13 cellular contexts compared by ENCODE assay signal in genomic region chr6:6695711-6696048, GRCh38.
DNase-seq lines count a peak whose midpoint lies in the region; ATAC-seq, FAIRE-seq and TF ChIP-seq lines count a peak whose summit lies in the region.
"Had no signal": no experiment of that assay in that cellular context is flagged by ENCODE, and none has a peak within 500 bp of the region (broad histone marks: within the 10 kb centered on the region; RNA-seq: fewer than 3 reads in every experiment).

No MANE protein-coding gene starts in this region.

- in situ Hi-C loops in HepG2 (cut with HindIII; ENCODE audit: extremely low pct_ligation_motif_present, low pct_unique_long_range_greater_than_20kb), result loop anchor here (25.0 kb wide), 1 partner anchor 917 kb away; no protein-coding TSS in a partner anchor

- H3K79me2 ChIP-seq in HepG2 (ENCODE audit: insufficient read depth, low read length), result no peaks in the 10 kb centered on the region

- peaks cover 11% of the 10 kb centered on the region for H3K9me3 Mint-ChIP-seq in glutamatergic neuron (ENCODE audit: unreplicated experiment)

- H3K4me1 Mint-ChIP-seq in glutamatergic neuron (ENCODE audit: low read depth, unreplicated experiment), result peaks cover 28% of the 10 kb centered on the region

- H3K36me3 Mint-ChIP-seq in glutamatergic neuron (ENCODE audit: unreplicated experiment), result no peaks in the 10 kb centered on the region

- TF ChIP-seq EP300 in HepG2 (IDR thresholded peaks at IDR 0.05; ENCODE audit: low read depth in 2 of 2, low read length in 2 of 2) (no peak), HepG2 (CRISPR knock-in tag; IDR thresholded peaks at IDR 0.05; ENCODE audit: borderline replicate concordance) (no peak)

- CTCF ChIA-PET in HepG2 (lab: Yijun Ruan, JAX; ENCODE audit: low intra/inter-chr PET ratio, low total read pairs), result no interaction called here

- peak overlapping the region; percentile 70 for H3K27ac ChIP-seq in RWPE2 (ENCODE audit: poor library complexity, severe bottlenecking)
- H3K27ac ChIP-seq in skeletal muscle tissue (ENCODE audit: low read depth, low read length), result peak overlapping the region; percentile 54
- no peak overlapping the region for H3K27ac ChIP-seq in HepG2 (ENCODE audit: extremely low read length, insufficient read depth, low read length)

- ATAC-seq in RWPE2 (ENCODE audit: low read depth), result no peak
- ATAC-seq in left cardiac atrium, result peak; percentile 19 to 20
- ATAC-seq in HepG2, result no peak
- no peak for ATAC-seq in GM19467 (IDR thresholded peaks at IDR 0.05; ENCODE audit: unreplicated experiment)
- ATAC-seq: PC-3 had no signal

- no peaks in the 10 kb centered on the region for H3K36me3 ChIP-seq in RWPE2 (ENCODE audit: low read depth)
- H3K36me3 ChIP-seq in skeletal muscle tissue (ENCODE audit: control insufficient read depth in 3 of 3, insufficient read depth in 3 of 3, low read length in 3 of 3), result no peaks in the 10 kb centered on the region
- H3K36me3 ChIP-seq in HepG2 (replicated peaks in 1 of 2; ENCODE audit: control insufficient read depth in 1 of 2, insufficient read depth in 2 of 2, low read length in 2 of 2), result no peaks in the 10 kb centered on the region
- H3K36me3 ChIP-seq: MG63 had no signal

- peak overlapping the region in 1 of 3 donors; percentile 26 for H3K9ac ChIP-seq in skeletal muscle tissue (ENCODE audit: low read depth in 1 of 3, low read length in 3 of 3)
- no peak overlapping the region for H3K9ac ChIP-seq in HepG2 (ENCODE audit: insufficient read depth, low read depth, low read length)

- peak; percentile 41 for DNase-seq in GM03348 (ENCODE audit: low spot score)
- DNase-seq in RWPE2 (ENCODE audit: low spot score), result no peak
- no peak for DNase-seq in left cardiac atrium
- DNase-seq in HepG2 (ENCODE audit: low spot score), result no peak
- no peak for DNase-seq in glutamatergic neuron
- DNase-seq in putamen (ENCODE audit: low spot score), result no peak
- DNase-seq: dermis blood vessel endothelial cell, MG63, PC-3 had no signal

- no peak overlapping the region for H3K27ac Mint-ChIP-seq in glutamatergic neuron (ENCODE audit: unreplicated experiment)
- H3K27ac Mint-ChIP-seq: stimulated activated naive CD8-positive, alpha-beta T cell treated with anti-CD3 and anti-CD28 coated beads, Interleukin-15, Interleukin-2, amounts not matched to agents 100 ng/mL and 50 ng/mL, for 24 hours had no signal

- no peak for TF ChIP-seq POLR2A in HepG2 (IDR thresholded peaks at IDR 0.05; ENCODE audit: insufficient read depth in 1 of 2, low read depth in 2 of 2, low read length in 2 of 2)

- POLR2A ChIA-PET in HepG2 (lab: Yijun Ruan, JAX), result no interaction called here

- BruUV-seq in HepG2 (replicated peaks; lab: Mats Ljungman, UMichigan), result no TSS peak

- FAIRE-seq in HepG2 (lab: Jason Lieb, UNC), result no peak

- WGBS in HepG2 (ENCODE audit: low lambda C conversion rate), result 9% methylated on average over 3 of the region's 3 CpGs

- H2AFZ ChIP-seq in HepG2 (ENCODE audit: low read length), result no peak overlapping the region

- TF ChIP-seq CTCF in RWPE2 (IDR thresholded peaks at IDR 0.05; ENCODE audit: poor library complexity, severe bottlenecking) (no peak), HepG2 (CRISPR knock-in tag; IDR thresholded peaks at IDR 0.05) (no peak), glutamatergic neuron (IDR thresholded peaks at IDR 0.05; ENCODE audit: partially characterized antibody, unreplicated experiment) (no peak)

- H3K9me3 ChIP-seq in RWPE2 (ENCODE audit: severe bottlenecking) (peaks cover 5% of the 10 kb centered on the region), skeletal muscle tissue (ENCODE audit: control insufficient read depth in 3 of 3, low read length in 3 of 3) (peaks cover 0 to 6% (median 1%) of the 10 kb centered on the region in 3 donors), HepG2 (ENCODE audit: low read length) (peaks cover 14% of the 10 kb centered on the region)

- H3K4me1 ChIP-seq in RWPE2 (ENCODE audit: insufficient read depth, poor library complexity, severe bottlenecking) (peaks cover 41% of the 10 kb centered on the region), skeletal muscle tissue (ENCODE audit: control insufficient read depth in 3 of 3, insufficient read depth in 3 of 3, low read length in 3 of 3) (peaks cover 36 to 41% (median 40%) of the 10 kb centered on the region in 3 donors), HepG2 (ENCODE audit: insufficient read depth, low read length) (0 out of 2 replicates have a peak, but pooled peaks cover 4% of the 10 kb centered on the region)

- H4K20me1 ChIP-seq in HepG2 (ENCODE audit: insufficient read depth, low read length), result no peaks in the 10 kb centered on the region

- no peak overlapping the region for H3K4me3 Mint-ChIP-seq in glutamatergic neuron (ENCODE audit: unreplicated experiment)
- H3K4me3 Mint-ChIP-seq: stimulated activated naive CD8-positive, alpha-beta T cell treated with anti-CD3 and anti-CD28 coated beads, Interleukin-15, Interleukin-2, amounts not matched to agents 100 ng/mL and 50 ng/mL, for 24 hours; T-helper 2 cell treated with Interferon-gamma antibody and Interleukin-4, amounts not matched to agents 5 μg/mL and 100 μg/mL, for 36 hours had no signal

- TF ChIP-seq RAD21 in HepG2 (CRISPR knock-in tag; IDR thresholded peaks at IDR 0.05), result no peak

- H3K27me3 Mint-ChIP-seq in glutamatergic neuron (ENCODE audit: unreplicated experiment), result no peaks in the 10 kb centered on the region

- intact Hi-C loops in left cardiac atrium (cut with DNase I) (no loop called here), HepG2 (cut with micrococcal nuclease; ENCODE audit: unreplicated experiment) (no loop called here)

- H3K4me3 ChIP-seq in RWPE2 (ENCODE audit: severe bottlenecking), result no peak overlapping the region
- peak overlapping the region in 1 of 3 donors; percentile 2 for H3K4me3 ChIP-seq in skeletal muscle tissue (ENCODE audit: low read length in 3 of 3)
- H3K4me3 ChIP-seq in HepG2 (replicated peaks in 1 of 3; ENCODE audit: insufficient read depth in 1 of 3, low read depth in 2 of 3, low read length in 3 of 3), result no peak overlapping the region
- H3K4me3 ChIP-seq: MG63 had no signal

- H3K27me3 ChIP-seq in RWPE2 (ENCODE audit: insufficient read depth, poor library complexity, severe bottlenecking) (no peaks in the 10 kb centered on the region), skeletal muscle tissue (ENCODE audit: control insufficient read depth in 3 of 3, insufficient read depth in 3 of 3, low read length in 3 of 3) (no peaks in the 10 kb centered on the region), HepG2 (ENCODE audit: control insufficient read depth in 1 of 2, insufficient read depth in 2 of 2, low read length in 2 of 2) (peaks cover 0 to 6% of the 10 kb centered on the region in 2 experiments; a peak in 2 of 5 replicates)
- H3K27me3 ChIP-seq: MG63 had no signal

- H3K4me2 ChIP-seq in HepG2 (ENCODE audit: low read depth, low read length), result no peak overlapping the region

TF ChIP-seq in HepG2, 621 proteins besides CTCF, POLR2A, EP300 and RAD21:
- TF ChIP-seq SUZ12 (IDR thresholded peaks at IDR 0.05; ENCODE audit: low read depth, low read length), result no peak
- TF ChIP-seq ZNF414 (CRISPR knock-in tag; IDR thresholded peaks at IDR 0.05), result no peak

Comparison
In these comparisons a context has a peak if more than half of its experiments do, and no peak if none do; other contexts are left out.
1. ATAC-seq: peak in left cardiac atrium (2 of 2); none in RWPE2 (single experiment), HepG2 (single experiment) and GM19467 (single experiment).